24 cellular contexts compared by ENCODE assay signal in the genomic region with DNA sequence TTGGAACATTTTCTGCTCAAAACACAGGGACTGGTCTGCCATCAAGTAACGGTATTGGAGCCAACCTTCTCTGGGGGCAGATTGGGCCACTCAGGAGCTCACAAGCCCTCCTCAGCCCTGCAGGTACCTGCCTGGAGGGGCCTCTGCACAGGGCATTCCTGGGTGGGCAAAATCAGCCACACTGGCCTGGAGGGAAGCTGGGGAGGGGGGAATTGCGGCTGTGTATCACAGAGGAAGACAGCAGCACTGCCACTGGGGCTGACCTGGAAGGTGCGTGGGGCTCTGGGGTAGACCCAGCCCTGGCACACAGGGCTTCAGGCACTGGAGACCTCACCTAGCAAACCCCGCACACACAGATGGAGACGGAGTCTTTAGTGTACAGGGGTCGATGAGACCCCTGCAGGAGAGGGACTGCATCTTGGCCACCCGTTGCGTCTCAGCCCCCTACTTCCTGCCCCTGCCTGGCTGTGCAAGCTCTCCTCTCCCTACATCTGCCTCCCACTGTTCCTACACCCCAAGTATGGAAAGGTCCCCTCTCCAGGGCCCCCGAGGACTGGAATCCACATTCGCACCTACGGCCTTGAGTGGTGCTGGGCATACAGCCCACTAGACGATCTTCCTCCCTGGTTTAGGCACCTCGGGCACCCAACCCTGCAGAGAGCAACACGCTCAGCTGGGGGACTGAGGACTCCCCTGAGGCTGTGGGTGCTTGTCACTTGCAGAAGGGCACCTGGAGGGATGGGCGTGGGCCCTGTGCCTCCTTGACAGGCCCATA. TPM values are rescaled to one million over a fixed set of nuclear protein-coding genes. Genes with fewer than 3 reads are reported as not detected.
DNase-seq lines count a peak whose midpoint lies in the region; ATAC-seq and TF ChIP-seq lines count a peak whose summit lies in the region.
"Had no signal": no experiment of that assay in that cellular context is flagged by ENCODE, and none has a peak within 500 bp of the region (broad histone marks: within the 10 kb centered on the region; RNA-seq: fewer than 3 reads in every experiment).

No MANE protein-coding gene starts in this region.

- CTCF ChIA-PET in Panc1 (lab: Charles Lee) = interaction anchor here (0.6 kb wide), 1 partner anchor 175 kb away, joined by 7 read pairs; no protein-coding TSS in a partner anchor
- CTCF ChIA-PET in activated naive CD4-positive, alpha-beta T cell treated with anti-CD3 and anti-CD28 coated beads, Interleukin-2, amount 10 ng/mL, durations not matched to agents 7 days and 5 days (lab: Charles Lee) = no interaction called here

- TF ChIP-seq CTCF in Panc1 (IDR thresholded peaks at IDR 0.05) = no peak
- TF ChIP-seq CTCF in lower lobe of right lung (IDR thresholded peaks at IDR 0.05) = no peak
- TF ChIP-seq CTCF in neural progenitor cell (IDR thresholded peaks at IDR 0.05) = no peak
- no peak for TF ChIP-seq CTCF in breast epithelium (IDR thresholded peaks at IDR 0.05)

- H3K4me1 ChIP-seq in BLaER1 = no peaks in the 10 kb centered on the region
- H3K4me1 ChIP-seq in Panc1 (ENCODE audit: control insufficient read depth, insufficient read depth, low read length) = no peaks in the 10 kb centered on the region
- H3K4me1 ChIP-seq in lower lobe of right lung = no peaks in the 10 kb centered on the region
- H3K4me1 ChIP-seq in neural progenitor cell = no peaks in the 10 kb centered on the region
- no peaks in the 10 kb centered on the region for H3K4me1 ChIP-seq in breast epithelium

- ATAC-seq in Panc1 = peak; percentile 18; the same call in 1 of the 2 replicates
- no peak for ATAC-seq in lower lobe of right lung
- ATAC-seq in GM19455 (IDR thresholded peaks at IDR 0.05; ENCODE audit: unreplicated experiment) = no peak

- no peaks in the 10 kb centered on the region for H3F3A ChIP-seq in neural progenitor cell (ENCODE audit: low read depth)

- H3K4me2 ChIP-seq in BLaER1 (no peak overlapping the region), neural progenitor cell (no peak overlapping the region)
- H3K4me2 ChIP-seq: KMS-11 had no signal

- H3K27ac ChIP-seq in BLaER1 = no peak overlapping the region
- no peak overlapping the region for H3K27ac ChIP-seq in Panc1 (ENCODE audit: low read length)
- no peak overlapping the region for H3K27ac ChIP-seq in lower lobe of right lung
- no peak overlapping the region for H3K27ac ChIP-seq in neural progenitor cell
- no peak overlapping the region for H3K27ac ChIP-seq in breast epithelium
- H3K27ac ChIP-seq: C4-2B, HL-60, KMS-11 had no signal

- peaks cover 4% of the 10 kb centered on the region for H3K36me3 Mint-ChIP-seq in neural progenitor cell
- peaks cover 4% of the 10 kb centered on the region for H3K36me3 Mint-ChIP-seq in activated naive CD4-positive, alpha-beta T cell treated with anti-CD3 and anti-CD28 coated beads, Interleukin-2, amount 10 ng/mL, durations not matched to agents 7 days and 5 days
- H3K36me3 Mint-ChIP-seq: CD8-positive, alpha-beta memory T cell had no signal

- H3K4me3 Mint-ChIP-seq in neural progenitor cell = no peak overlapping the region
- H3K4me3 Mint-ChIP-seq in activated naive CD4-positive, alpha-beta T cell treated with anti-CD3 and anti-CD28 coated beads, Interleukin-2, amount 10 ng/mL, durations not matched to agents 7 days and 5 days = no peak overlapping the region
- H3K4me3 Mint-ChIP-seq: CD8-positive, alpha-beta memory T cell had no signal

- no peak for DNase-seq in Panc1 (ENCODE audit: low read depth, low spot score)
- DNase-seq in lower lobe of right lung = peak; percentile 37
- no peak for DNase-seq in neural progenitor cell (ENCODE audit: low spot score)
- DNase-seq in pons (ENCODE audit: low spot score) = no peak
- no peak for DNase-seq in breast epithelium (ENCODE audit: low spot score in 2 of 2)
- no peak for DNase-seq in activated naive CD4-positive, alpha-beta T cell treated with anti-CD3 and anti-CD28 coated beads, Interleukin-2, amount 10 ng/mL, durations not matched to agents 7 days and 5 days
- DNase-seq: AML-193; CD8-positive, alpha-beta memory T cell; GDM1; NCI-H1105; NCI-H2029 treated with DMSO at 0.1 percent for 48 hours; NCI-H226; NCI-H510A treated with DMSO at 0.1 percent for 48 hours; NCI-H82; SHP77 had no signal

- H3K9me3 ChIP-seq in BLaER1 (no peaks in the 10 kb centered on the region), Panc1 (ENCODE audit: control insufficient read depth, insufficient read depth, low read depth, low read length) (no peaks in the 10 kb centered on the region), lower lobe of right lung (no peaks in the 10 kb centered on the region), neural progenitor cell (ENCODE audit: low read depth) (no peaks in the 10 kb centered on the region), breast epithelium (no peaks in the 10 kb centered on the region)

- H3K9me3 Mint-ChIP-seq in neural progenitor cell = no peaks in the 10 kb centered on the region
- no peaks in the 10 kb centered on the region for H3K9me3 Mint-ChIP-seq in activated naive CD4-positive, alpha-beta T cell treated with anti-CD3 and anti-CD28 coated beads, Interleukin-2, amount 10 ng/mL, durations not matched to agents 7 days and 5 days
- H3K9me3 Mint-ChIP-seq: CD8-positive, alpha-beta memory T cell had no signal

- POLR2A ChIA-PET in Panc1 (lab: Charles Lee) = interaction anchor here (0.7 kb wide), 1 partner anchor 17 kb away, joined by 3 read pairs; no protein-coding TSS in a partner anchor

- H3K4me3 ChIP-seq in BLaER1 (no peak overlapping the region), Panc1 (ENCODE audit: low read depth in 2 of 2, low read length in 2 of 2) (no peak overlapping the region), lower lobe of right lung (no peak overlapping the region), neural progenitor cell (no peak overlapping the region), breast epithelium (no peak overlapping the region)

- no peak overlapping the region for H3K27ac Mint-ChIP-seq in neural progenitor cell
- no peak overlapping the region for H3K27ac Mint-ChIP-seq in activated naive CD4-positive, alpha-beta T cell treated with anti-CD3 and anti-CD28 coated beads, Interleukin-2, amount 10 ng/mL, durations not matched to agents 7 days and 5 days

- TF ChIP-seq POLR2A in breast epithelium (IDR thresholded peaks at IDR 0.05) = no peak

- peaks cover 7% of the 10 kb centered on the region for H3K79me2 ChIP-seq in neural progenitor cell (ENCODE audit: low read depth)

- H2AFZ ChIP-seq in neural progenitor cell (replicated peaks) = no peak overlapping the region

- intact Hi-C loops in Panc1 (cut with micrococcal nuclease; ENCODE audit: unreplicated experiment) = no loop called here
- intact Hi-C loops in lower lobe of right lung (cut with DNase I) = no loop called here
- intact Hi-C loops in breast epithelium (cut with DNase I; ENCODE audit: low total_unique reads) = no loop called here

- H3K27me3 Mint-ChIP-seq in neural progenitor cell (ENCODE audit: insufficient read depth, low read depth) = peaks cover 2% of the 10 kb centered on the region
- peaks cover 30% of the 10 kb centered on the region for H3K27me3 Mint-ChIP-seq in activated naive CD4-positive, alpha-beta T cell treated with anti-CD3 and anti-CD28 coated beads, Interleukin-2, amount 10 ng/mL, durations not matched to agents 7 days and 5 days

- no peaks in the 10 kb centered on the region for H4K20me1 ChIP-seq in BLaER1
- H4K20me1 ChIP-seq in neural progenitor cell (ENCODE audit: low read depth) = no peaks in the 10 kb centered on the region

- in situ Hi-C loops in Panc1 (cut with HindIII; ENCODE audit: low pct_unique_long_range_greater_than_20kb, low sequenced_read_pairs) = no loop called here

- no TSS peak for BruUV-seq in Panc1 (replicated peaks; lab: Mats Ljungman, UMichigan)

- H3K9ac ChIP-seq in BLaER1 = 0 out of 2 replicates have a peak overlapping the region, but pooled peaks have one; percentile 10
- H3K9ac ChIP-seq in neural progenitor cell = peak overlapping the region; percentile 13
- H3K9ac ChIP-seq: KMS-11 had no signal

- H3K27me3 ChIP-seq in BLaER1 (no peaks in the 10 kb centered on the region), Panc1 (ENCODE audit: control insufficient read depth, insufficient read depth, low read length) (no peaks in the 10 kb centered on the region), lower lobe of right lung (ENCODE audit: low read depth) (no peaks in the 10 kb centered on the region), neural progenitor cell (no peaks in the 10 kb centered on the region), breast epithelium (no peaks in the 10 kb centered on the region)

- H3K36me3 ChIP-seq in BLaER1 (0 out of 2 replicates have a peak, but pooled peaks cover 13% of the 10 kb centered on the region), Panc1 (ENCODE audit: control insufficient read depth, insufficient read depth, low read length) (no peaks in the 10 kb centered on the region), lower lobe of right lung (no peaks in the 10 kb centered on the region), neural progenitor cell (no peaks in the 10 kb centered on the region), breast epithelium (no peaks in the 10 kb centered on the region)

- H3K4me1 Mint-ChIP-seq in neural progenitor cell = peaks cover 3% of the 10 kb centered on the region
- H3K4me1 Mint-ChIP-seq in activated naive CD4-positive, alpha-beta T cell treated with anti-CD3 and anti-CD28 coated beads, Interleukin-2, amount 10 ng/mL, durations not matched to agents 7 days and 5 days = peaks cover 14% of the 10 kb centered on the region

RNA-seq across cellular contexts. Expression of gene SRRM2, which starts 7.1 kb away (rescaled TPM):
- total RNA-seq in Panc1 (2021; ENCODE audit: unreplicated experiment) (617 TPM), lower lobe of right lung (659 TPM), neural progenitor cell (ENCODE audit: low replicate concordance) (82.3 and 119 TPM in 2 replicates), breast epithelium (100 to 1,000 TPM; 229 to 416 (median 388) TPM)
- 618 TPM for polyA plus RNA-seq in Panc1 (2012; ENCODE audit: insufficient read length)

RNA-seq across cellular contexts. Expression of gene PRSS27, which starts 25.3 kb away (rescaled TPM):
- total RNA-seq in Panc1 (2021; ENCODE audit: unreplicated experiment) (3.3 TPM), lower lobe of right lung (1.3 TPM), neural progenitor cell (ENCODE audit: low replicate concordance) (1.8 and 5.1 TPM in 2 replicates), breast epithelium (under 1 TPM in 1 of 3 donors, not detected in 2; 0.29 TPM)
- polyA plus RNA-seq in Panc1 (2012; ENCODE audit: insufficient read length) = 7.8 TPM
- polyA plus RNA-seq: CD8-positive, alpha-beta memory T cell had no signal

RNA-seq across cellular contexts. Expression of gene ELOB, which starts 31.8 kb away (rescaled TPM):
- total RNA-seq in Panc1 (2021; ENCODE audit: unreplicated experiment) (642 TPM), lower lobe of right lung (196 TPM), neural progenitor cell (ENCODE audit: low replicate concordance) (210 and 402 TPM in 2 replicates), breast epithelium (100 to 1,000 TPM; 147 to 292 (median 230) TPM)
- polyA plus RNA-seq in Panc1 (2012; ENCODE audit: insufficient read length) = 2,232 TPM

RNA-seq across cellular contexts. Expression of gene PRSS33, which starts 42.1 kb away (rescaled TPM):
- total RNA-seq in Panc1 (2021; ENCODE audit: unreplicated experiment) (0.59 TPM), lower lobe of right lung (not detected), neural progenitor cell (ENCODE audit: low replicate concordance) (0.40 and 0.73 TPM in 2 replicates), breast epithelium (not detected)
- polyA plus RNA-seq in Panc1 (2012; ENCODE audit: insufficient read length) = 0.47 TPM
- total RNA-seq: RPMI7951 had no signal
- polyA plus RNA-seq: AG04450; CD8-positive, alpha-beta memory T cell had no signal

RNA-seq across cellular contexts. Expression of gene PRSS41, which starts 53.0 kb away (rescaled TPM):
- total RNA-seq in Panc1 (2021; ENCODE audit: unreplicated experiment) = not detected
- polyA plus RNA-seq in Panc1 (2012; ENCODE audit: insufficient read length) = not detected
- not detected for total RNA-seq in lower lobe of right lung
- not detected in 2 replicates for total RNA-seq in neural progenitor cell (ENCODE audit: low replicate concordance)
- total RNA-seq in breast epithelium = not detected
- total RNA-seq: A172; CD8-positive, alpha-beta memory T cell; HT-29; RPMI7951 had no signal
- polyA plus RNA-seq: AG04450; CD8-positive, alpha-beta memory T cell had no signal
